ENCODE assay signal across 16 cellular contexts in the genomic region with DNA sequence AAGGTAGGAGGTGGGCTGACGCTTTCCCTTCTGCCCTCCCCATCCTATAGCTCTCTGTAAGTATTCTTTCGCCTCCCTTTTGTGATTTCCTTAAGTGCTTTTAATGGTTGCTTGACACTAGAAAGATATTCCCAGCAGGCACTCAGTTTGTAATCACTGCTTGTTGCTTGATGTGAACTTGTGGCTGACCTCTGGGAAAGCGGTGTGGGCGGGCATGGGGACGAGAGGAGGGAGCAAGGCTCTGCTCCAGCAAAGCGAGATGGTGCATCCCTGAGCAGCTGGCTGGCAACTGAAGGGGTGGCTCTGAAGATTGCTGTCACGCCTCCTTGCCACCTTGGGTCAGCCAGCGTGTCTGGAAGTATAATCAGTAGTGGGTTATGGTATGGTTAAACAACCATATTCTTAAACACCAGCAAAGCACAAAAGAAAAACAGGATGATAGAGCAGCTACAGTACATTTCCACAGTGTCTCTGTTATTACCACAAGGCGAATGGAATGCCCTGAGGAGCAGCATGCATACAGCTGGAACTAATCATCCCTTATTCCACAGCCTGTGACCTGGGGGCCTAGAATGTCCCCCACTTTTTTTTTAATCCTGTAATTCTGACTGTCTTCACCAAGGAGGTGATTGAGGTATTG.
DNase-seq lines count a peak whose midpoint lies in the region; ATAC-seq and TF ChIP-seq lines count a peak whose summit lies in the region.
"Had no signal": no experiment of that assay in that cellular context is flagged by ENCODE, and none has a peak within 500 bp of the region (broad histone marks: within the 10 kb centered on the region; RNA-seq: fewer than 3 reads in every experiment).

No MANE protein-coding gene starts in this region.

- H3K79me2 ChIP-seq in hepatocyte, result peaks cover 34% of the 10 kb centered on the region

- DNase-seq in GM03348 (ENCODE audit: low spot score) (peak; percentile 66), NCI-H2227 treated with DMSO at 0.1 percent for 48 hours (lab: John Stamatoyannopoulos, UW) (peak; percentile 99), fibroblast of gingiva (ENCODE audit: low read depth) (peak; percentile 51), neural crest cell (ENCODE audit: low read depth, low spot score) (peak; percentile 21), middle frontal gyrus (ENCODE audit: extremely low spot score, low spot score) (no peak), hepatocyte (ENCODE audit: low spot score) (no peak), progenitor cell of endocrine pancreas (ENCODE audit: low spot score, unreplicated experiment) (no peak)
- DNase-seq: activated gamma-delta T cell treated with Interleukin-2 at 50 U/mL for 16 hours; CD4-positive, alpha-beta T cell; central memory CD4-positive, alpha-beta T cell; H9; stomach had no signal

- H2AFZ ChIP-seq in hepatocyte, result no peak overlapping the region

- peaks cover 6% of the 10 kb centered on the region for H4K20me1 ChIP-seq in hepatocyte (ENCODE audit: insufficient read depth, poor library complexity, severe bottlenecking)

- H3K9me3 Mint-ChIP-seq in neural crest cell (no peaks in the 10 kb centered on the region), progenitor cell of endocrine pancreas (ENCODE audit: low read depth) (no peaks in the 10 kb centered on the region)
- H3K9me3 Mint-ChIP-seq: CD4-positive, alpha-beta T cell; H9 had no signal

- H3K9me3 ChIP-seq in hepatocyte (ENCODE audit: low read depth), result no peaks in the 10 kb centered on the region
- H3K9me3 ChIP-seq: left lung, neutrophil, stomach had no signal

- no peak overlapping the region for H3K4me2 ChIP-seq in hepatocyte

- H3K27me3 Mint-ChIP-seq in neural crest cell (ENCODE audit: low read depth) (no peaks in the 10 kb centered on the region), progenitor cell of endocrine pancreas (no peaks in the 10 kb centered on the region)
- H3K27me3 Mint-ChIP-seq: CD4-positive, alpha-beta T cell had no signal

- no peak overlapping the region for H3K4me3 Mint-ChIP-seq in neural crest cell
- no peak overlapping the region for H3K4me3 Mint-ChIP-seq in progenitor cell of endocrine pancreas (ENCODE audit: low read depth)
- H3K4me3 Mint-ChIP-seq: CD4-positive, alpha-beta T cell; H9 had no signal

- H3K4me3 ChIP-seq in hepatocyte, result no peak overlapping the region
- H3K4me3 ChIP-seq: left lung, skin epidermis, stomach had no signal

- no peaks in the 10 kb centered on the region for H3K9me2 ChIP-seq in hepatocyte (replicated peaks; ENCODE audit: insufficient read depth)

- H3K27ac ChIP-seq in hepatocyte, result no peak overlapping the region
- H3K27ac ChIP-seq: left lung, neutrophil, stomach had no signal

- H3K4me1 ChIP-seq in hepatocyte (ENCODE audit: insufficient read depth), result peaks cover 28% of the 10 kb centered on the region
- H3K4me1 ChIP-seq: left lung had no signal

- H3K36me3 Mint-ChIP-seq in neural crest cell (ENCODE audit: low read depth), result no peaks in the 10 kb centered on the region
- no peaks in the 10 kb centered on the region for H3K36me3 Mint-ChIP-seq in progenitor cell of endocrine pancreas (ENCODE audit: insufficient read depth)

- peaks cover 23% of the 10 kb centered on the region for H3K4me1 Mint-ChIP-seq in neural crest cell
- peaks cover 14% of the 10 kb centered on the region for H3K4me1 Mint-ChIP-seq in progenitor cell of endocrine pancreas (ENCODE audit: low read depth)

- ATAC-seq in GM21381 (IDR thresholded peaks at IDR 0.05; ENCODE audit: unreplicated experiment), result no peak
- ATAC-seq: left lung had no signal

- no peaks in the 10 kb centered on the region for H3K36me3 ChIP-seq in hepatocyte (replicated peaks; ENCODE audit: insufficient read depth, low read depth)
- H3K36me3 ChIP-seq: left lung, neutrophil, stomach had no signal

- 66% methylated on average over 9 of the region's 9 CpGs for WGBS in hepatocyte (ENCODE audit: low lambda C conversion rate, missing lambda C conversion rate)

- TF ChIP-seq CTCF in neural crest cell (conservative IDR thresholded peaks at IDR 0.05) (no peak), hepatocyte (IDR thresholded peaks at IDR 0.05; ENCODE audit: poor library complexity) (no peak), progenitor cell of endocrine pancreas (IDR thresholded peaks at IDR 0.05; ENCODE audit: unreplicated experiment) (no peak)

- H3K27ac Mint-ChIP-seq in neural crest cell (ENCODE audit: unreplicated experiment) (peak overlapping the region; percentile 48), progenitor cell of endocrine pancreas (no peak overlapping the region)
- H3K27ac Mint-ChIP-seq: CD4-positive, alpha-beta T cell had no signal

- H3K27me3 ChIP-seq in hepatocyte, result no peaks in the 10 kb centered on the region
- H3K27me3 ChIP-seq: left lung, neutrophil, stomach had no signal

Comparison
In these comparisons a context has a peak if more than half of its experiments do, and no peak if none do; other contexts are left out.
1. DNase-seq: peak in GM03348 (single experiment), NCI-H2227 treated with DMSO at 0.1 percent for 48 hours (single experiment), fibroblast of gingiva (single experiment) and neural crest cell (single experiment); none in middle frontal gyrus (single experiment), hepatocyte (single experiment) and progenitor cell of endocrine pancreas (single experiment).